Comparison of ENCODE assay signal across 1 cellular context in the genomic region with DNA sequence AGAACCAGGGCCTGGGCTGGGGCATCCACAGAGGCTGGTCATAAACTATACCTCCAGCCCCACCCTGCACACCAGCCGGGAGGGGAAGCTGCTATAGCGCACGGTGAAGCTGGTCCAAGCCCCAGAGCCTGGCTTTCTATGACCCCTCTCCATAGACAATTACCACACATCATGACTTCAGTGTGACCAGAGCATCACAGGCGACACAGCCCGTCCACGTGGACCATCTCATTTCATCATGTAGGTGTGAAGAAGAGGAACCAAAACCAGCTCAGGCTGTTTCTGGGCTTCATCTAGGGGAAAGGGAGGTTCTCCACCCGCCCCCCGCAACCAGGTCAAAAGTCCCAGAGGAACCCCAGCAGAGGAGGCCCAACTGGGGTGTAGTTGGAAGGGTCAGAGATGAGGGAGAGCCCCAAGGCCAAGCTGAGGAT.
TF ChIP-seq lines count a peak whose summit lies in the region.

No MANE protein-coding gene starts in this region.

TF ChIP-seq in GM23338, 12 proteins besides CTCF, POLR2A, EP300 and RAD21 (continued from another document):
- TF ChIP-seq, protein P1, sequence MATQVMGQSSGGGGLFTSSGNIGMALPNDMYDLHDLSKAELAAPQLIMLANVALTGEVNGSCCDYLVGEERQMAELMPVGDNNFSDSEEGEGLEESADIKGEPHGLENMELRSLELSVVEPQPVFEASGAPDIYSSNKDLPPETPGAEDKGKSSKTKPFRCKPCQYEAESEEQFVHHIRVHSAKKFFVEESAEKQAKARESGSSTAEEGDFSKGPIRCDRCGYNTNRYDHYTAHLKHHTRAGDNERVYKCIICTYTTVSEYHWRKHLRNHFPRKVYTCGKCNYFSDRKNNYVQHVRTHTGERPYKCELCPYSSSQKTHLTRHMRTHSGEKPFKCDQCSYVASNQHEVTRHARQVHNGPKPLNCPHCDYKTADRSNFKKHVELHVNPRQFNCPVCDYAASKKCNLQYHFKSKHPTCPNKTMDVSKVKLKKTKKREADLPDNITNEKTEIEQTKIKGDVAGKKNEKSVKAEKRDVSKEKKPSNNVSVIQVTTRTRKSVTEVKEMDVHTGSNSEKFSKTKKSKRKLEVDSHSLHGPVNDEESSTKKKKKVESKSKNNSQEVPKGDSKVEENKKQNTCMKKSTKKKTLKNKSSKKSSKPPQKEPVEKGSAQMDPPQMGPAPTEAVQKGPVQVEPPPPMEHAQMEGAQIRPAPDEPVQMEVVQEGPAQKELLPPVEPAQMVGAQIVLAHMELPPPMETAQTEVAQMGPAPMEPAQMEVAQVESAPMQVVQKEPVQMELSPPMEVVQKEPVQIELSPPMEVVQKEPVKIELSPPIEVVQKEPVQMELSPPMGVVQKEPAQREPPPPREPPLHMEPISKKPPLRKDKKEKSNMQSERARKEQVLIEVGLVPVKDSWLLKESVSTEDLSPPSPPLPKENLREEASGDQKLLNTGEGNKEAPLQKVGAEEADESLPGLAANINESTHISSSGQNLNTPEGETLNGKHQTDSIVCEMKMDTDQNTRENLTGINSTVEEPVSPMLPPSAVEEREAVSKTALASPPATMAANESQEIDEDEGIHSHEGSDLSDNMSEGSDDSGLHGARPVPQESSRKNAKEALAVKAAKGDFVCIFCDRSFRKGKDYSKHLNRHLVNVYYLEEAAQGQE (IDR thresholded peaks at IDR 0.05; ENCODE audit: unreplicated experiment): no peak
- TF ChIP-seq, protein P2, sequence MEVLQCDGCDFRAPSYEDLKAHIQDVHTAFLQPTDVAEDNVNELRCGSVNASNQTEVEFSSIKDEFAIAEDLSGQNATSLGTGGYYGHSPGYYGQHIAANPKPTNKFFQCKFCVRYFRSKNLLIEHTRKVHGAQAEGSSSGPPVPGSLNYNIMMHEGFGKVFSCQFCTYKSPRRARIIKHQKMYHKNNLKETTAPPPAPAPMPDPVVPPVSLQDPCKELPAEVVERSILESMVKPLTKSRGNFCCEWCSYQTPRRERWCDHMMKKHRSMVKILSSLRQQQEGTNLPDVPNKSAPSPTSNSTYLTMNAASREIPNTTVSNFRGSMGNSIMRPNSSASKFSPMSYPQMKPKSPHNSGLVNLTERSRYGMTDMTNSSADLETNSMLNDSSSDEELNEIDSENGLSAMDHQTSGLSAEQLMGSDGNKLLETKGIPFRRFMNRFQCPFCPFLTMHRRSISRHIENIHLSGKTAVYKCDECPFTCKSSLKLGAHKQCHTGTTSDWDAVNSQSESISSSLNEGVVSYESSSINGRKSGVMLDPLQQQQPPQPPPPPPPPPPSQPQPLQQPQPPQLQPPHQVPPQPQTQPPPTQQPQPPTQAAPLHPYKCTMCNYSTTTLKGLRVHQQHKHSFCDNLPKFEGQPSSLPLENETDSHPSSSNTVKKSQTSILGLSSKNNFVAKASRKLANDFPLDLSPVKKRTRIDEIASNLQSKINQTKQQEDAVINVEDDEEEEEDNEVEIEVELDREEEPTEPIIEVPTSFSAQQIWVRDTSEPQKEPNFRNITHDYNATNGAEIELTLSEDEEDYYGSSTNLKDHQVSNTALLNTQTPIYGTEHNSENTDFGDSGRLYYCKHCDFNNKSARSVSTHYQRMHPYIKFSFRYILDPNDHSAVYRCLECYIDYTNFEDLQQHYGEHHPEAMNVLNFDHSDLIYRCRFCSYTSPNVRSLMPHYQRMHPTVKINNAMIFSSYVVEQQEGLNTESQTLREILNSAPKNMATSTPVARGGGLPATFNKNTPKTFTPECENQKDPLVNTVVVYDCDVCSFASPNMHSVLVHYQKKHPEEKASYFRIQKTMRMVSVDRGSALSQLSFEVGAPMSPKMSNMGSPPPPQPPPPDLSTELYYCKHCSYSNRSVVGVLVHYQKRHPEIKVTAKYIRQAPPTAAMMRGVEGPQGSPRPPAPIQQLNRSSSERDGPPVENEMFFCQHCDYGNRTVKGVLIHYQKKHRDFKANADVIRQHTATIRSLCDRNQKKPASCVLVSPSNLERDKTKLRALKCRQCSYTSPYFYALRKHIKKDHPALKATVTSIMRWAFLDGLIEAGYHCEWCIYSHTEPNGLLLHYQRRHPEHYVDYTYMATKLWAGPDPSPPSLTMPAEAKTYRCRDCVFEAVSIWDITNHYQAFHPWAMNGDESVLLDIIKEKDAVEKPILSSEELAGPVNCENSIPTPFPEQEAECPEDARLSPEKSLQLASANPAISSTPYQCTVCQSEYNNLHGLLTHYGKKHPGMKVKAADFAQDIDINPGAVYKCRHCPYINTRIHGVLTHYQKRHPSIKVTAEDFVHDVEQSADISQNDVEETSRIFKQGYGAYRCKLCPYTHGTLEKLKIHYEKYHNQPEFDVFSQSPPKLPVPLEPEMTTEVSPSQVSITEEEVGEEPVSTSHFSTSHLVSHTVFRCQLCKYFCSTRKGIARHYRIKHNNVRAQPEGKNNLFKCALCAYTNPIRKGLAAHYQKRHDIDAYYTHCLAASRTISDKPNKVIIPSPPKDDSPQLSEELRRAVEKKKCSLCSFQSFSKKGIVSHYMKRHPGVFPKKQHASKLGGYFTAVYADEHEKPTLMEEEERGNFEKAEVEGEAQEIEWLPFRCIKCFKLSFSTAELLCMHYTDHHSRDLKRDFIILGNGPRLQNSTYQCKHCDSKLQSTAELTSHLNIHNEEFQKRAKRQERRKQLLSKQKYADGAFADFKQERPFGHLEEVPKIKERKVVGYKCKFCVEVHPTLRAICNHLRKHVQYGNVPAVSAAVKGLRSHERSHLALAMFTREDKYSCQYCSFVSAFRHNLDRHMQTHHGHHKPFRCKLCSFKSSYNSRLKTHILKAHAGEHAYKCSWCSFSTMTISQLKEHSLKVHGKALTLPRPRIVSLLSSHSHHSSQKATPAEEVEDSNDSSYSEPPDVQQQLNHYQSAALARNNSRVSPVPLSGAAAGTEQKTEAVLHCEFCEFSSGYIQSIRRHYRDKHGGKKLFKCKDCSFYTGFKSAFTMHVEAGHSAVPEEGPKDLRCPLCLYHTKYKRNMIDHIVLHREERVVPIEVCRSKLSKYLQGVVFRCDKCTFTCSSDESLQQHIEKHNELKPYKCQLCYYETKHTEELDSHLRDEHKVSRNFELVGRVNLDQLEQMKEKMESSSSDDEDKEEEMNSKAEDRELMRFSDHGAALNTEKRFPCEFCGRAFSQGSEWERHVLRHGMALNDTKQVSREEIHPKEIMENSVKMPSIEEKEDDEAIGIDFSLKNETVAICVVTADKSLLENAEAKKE (CRISPR knock-in tag; IDR thresholded peaks at IDR 0.05): no peak
- TF ChIP-seq STAT1 (IDR thresholded peaks at IDR 0.05; ENCODE audit: unreplicated experiment) (no peak), EZH2 (IDR thresholded peaks at IDR 0.05; ENCODE audit: low read depth, unreplicated experiment) (no peak), JUNB (IDR thresholded peaks at IDR 0.05; ENCODE audit: unreplicated experiment) (no peak), NANOG (IDR thresholded peaks at IDR 0.05; ENCODE audit: borderline replicate concordance) (no peak), EZH2phosphoT487 (IDR thresholded peaks at IDR 0.05; ENCODE audit: unreplicated experiment) (no peak)
